Comparison of ENCODE assay signal across 17 cellular contexts in the genomic region with DNA sequence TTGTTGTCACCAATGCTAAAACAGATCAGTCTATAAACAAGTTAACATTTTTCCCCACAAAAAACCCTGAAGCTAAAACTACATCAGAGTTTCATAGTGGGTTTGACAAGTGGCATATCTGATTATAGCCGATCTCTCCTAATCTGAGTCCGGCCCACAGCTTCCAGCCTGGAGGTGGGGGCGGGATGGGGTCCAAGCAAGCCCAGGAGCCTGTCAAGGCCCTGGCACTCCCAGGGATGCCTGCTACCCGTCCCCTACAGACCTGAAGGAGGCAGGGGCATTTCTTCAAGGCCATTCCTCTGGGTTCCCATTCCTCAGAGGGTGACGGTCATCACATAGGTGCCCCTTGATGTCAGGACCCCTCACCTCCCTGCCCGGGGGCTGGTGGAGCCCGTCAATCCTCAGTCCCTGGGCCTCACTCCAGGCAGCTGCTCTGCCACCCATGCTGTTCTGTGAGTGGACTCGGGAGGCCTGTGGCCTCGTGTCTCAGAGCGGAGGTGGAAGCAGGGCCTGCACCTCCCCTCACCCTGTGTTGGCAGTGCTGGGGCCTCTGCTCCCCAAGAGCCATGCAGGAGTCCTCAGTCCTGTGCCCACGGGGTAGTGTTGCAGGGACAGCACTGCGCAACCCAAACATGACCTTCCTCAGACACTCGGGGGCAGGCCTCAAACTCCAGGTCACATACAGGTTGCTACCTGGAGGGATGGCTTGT. TPM values are rescaled to one million over a fixed set of nuclear protein-coding genes. Genes with fewer than 3 reads are reported as not detected.
DNase-seq lines count a peak whose midpoint lies in the region; ATAC-seq, FAIRE-seq and TF ChIP-seq lines count a peak whose summit lies in the region.
"Had no signal": no experiment of that assay in that cellular context is flagged by ENCODE, and none has a peak within 500 bp of the region (broad histone marks: within the 10 kb centered on the region; RNA-seq: fewer than 3 reads in every experiment).

No MANE protein-coding gene starts in this region.

- H3K36me3 ChIP-seq in WERI-Rb-1 (peaks cover 78% of the 10 kb centered on the region), kidney (ENCODE audit: control insufficient read depth in 1 of 2, insufficient read depth in 2 of 2, low read length in 2 of 2) (no peaks in the 10 kb centered on the region), psoas muscle (ENCODE audit: insufficient read depth in 1 of 2, low read depth in 1 of 2) (no peaks in the 10 kb centered on the region)

- peak; percentile 23 for DNase-seq in Right ventricle myocardium superior
- DNase-seq in Right ventricle myocardium inferior (ENCODE audit: missing footprints), result no peak
- DNase-seq in WERI-Rb-1, result peak; percentile 5
- peak; percentile 55 for DNase-seq in kidney
- DNase-seq in psoas muscle, result peak; percentile 6 to 26
- DNase-seq: 8988T, AML-193, Caco-2, GF-D8 had no signal

- TF ChIP-seq CTCF in WERI-Rb-1 (IDR thresholded peaks at IDR 0.05; ENCODE audit: low read depth, low read length) (no peak), kidney (IDR thresholded peaks at IDR 0.05; ENCODE audit: borderline replicate concordance, extremely low read depth, insufficient read depth) (no peak), psoas muscle (IDR thresholded peaks at IDR 0.05) (no peak)

- H3K9me3 ChIP-seq in WERI-Rb-1 (ENCODE audit: severe bottlenecking) (no peaks in the 10 kb centered on the region), kidney (ENCODE audit: control insufficient read depth in 1 of 2, low read length in 2 of 2) (no peaks in the 10 kb centered on the region), psoas muscle (no peaks in the 10 kb centered on the region)
- H3K9me3 ChIP-seq: BLaER1, Caco-2, HAP-1 had no signal

- FAIRE-seq in kidney (lab: Jason Lieb, UNC), result no peak
- FAIRE-seq: GM19239, H1, HTR-8/SVneo had no signal

- 86 to 87% (median 86%) methylated on average over 12 to 13 of the region's 13 CpGs for WGBS in psoas muscle, 3 donors

- no peaks in the 10 kb centered on the region for H3K27me3 ChIP-seq in WERI-Rb-1 (ENCODE audit: insufficient read depth, low read depth, severe bottlenecking)
- H3K27me3 ChIP-seq in psoas muscle (ENCODE audit: insufficient read depth in 3 of 3, low read length in 2 of 3), result no peaks in the 10 kb centered on the region
- H3K27me3 ChIP-seq: BLaER1 had no signal

- intact Hi-C loops in Right ventricle myocardium superior (cut with DNase I), result no loop called here
- intact Hi-C loops in Right ventricle myocardium inferior (cut with DNase I), result no loop called here
- intact Hi-C loops in kidney (cut with DNase I), result no loop called here
- intact Hi-C loops in psoas muscle (cut with DNase I), result no loop called here

- no peak overlapping the region for H3K9ac ChIP-seq in kidney (ENCODE audit: low read length in 2 of 2)
- H3K9ac ChIP-seq: BLaER1 had no signal

- no peaks in the 10 kb centered on the region for H3K4me1 ChIP-seq in kidney (ENCODE audit: control insufficient read depth in 1 of 2, insufficient read depth in 1 of 2, low read depth in 1 of 2, low read length in 2 of 2)
- no peaks in the 10 kb centered on the region for H3K4me1 ChIP-seq in psoas muscle
- H3K4me1 ChIP-seq: Caco-2, HAP-1 had no signal

- no peak overlapping the region for H3K4me3 ChIP-seq in WERI-Rb-1 (ENCODE audit: low read depth, low read length)
- H3K4me3 ChIP-seq in kidney (ENCODE audit: low read length in 2 of 2), result no peak overlapping the region
- no peak overlapping the region for H3K4me3 ChIP-seq in psoas muscle
- H3K4me3 ChIP-seq: BLaER1, HAP-1 had no signal

- no peak overlapping the region for H3K27ac ChIP-seq in WERI-Rb-1
- H3K27ac ChIP-seq in kidney (ENCODE audit: low read depth in 2 of 2, low read length in 2 of 2), result no peak overlapping the region
- no peak overlapping the region for H3K27ac ChIP-seq in psoas muscle
- H3K27ac ChIP-seq: BLaER1 had no signal

- ATAC-seq in Right ventricle myocardium superior (ENCODE audit: poor library complexity), result no peak
- no peak for ATAC-seq in Right ventricle myocardium inferior
- ATAC-seq in psoas muscle, result no peak
- ATAC-seq in GM21723 (IDR thresholded peaks at IDR 0.05; ENCODE audit: unreplicated experiment), result no peak
- no peak for ATAC-seq in HG03139 (IDR thresholded peaks at IDR 0.05; ENCODE audit: unreplicated experiment)

RNA-seq across cellular contexts. Expression of gene DPYSL4, which starts 8.8 kb away (rescaled TPM):
- total RNA-seq in Right ventricle myocardium superior (31.7 TPM), Right ventricle myocardium inferior (24.9 TPM), kidney (0.60 TPM), psoas muscle (1 to 10 TPM in 1 of 4 donors, under 1 TPM in 3; 0.82 to 1.4 (median 0.85) TPM)
- polyA plus RNA-seq in kidney (ENCODE audit: insufficient read depth, low read depth, low replicate concordance) (not detected), psoas muscle (under 1 TPM; 0.30 to 0.39 (median 0.36) TPM)
- total RNA-seq: Caco-2 had no signal
- polyA plus RNA-seq: CD8-positive, alpha-beta memory T cell had no signal

Comparison
In these comparisons a context has a peak if more than half of its experiments do, and no peak if none do; other contexts are left out.
1. RNA of gene DPYSL4, which starts 8.8 kb away (total RNA-seq): 31.7 TPM in Right ventricle myocardium superior (single experiment) and 24.9 TPM in Right ventricle myocardium inferior (single experiment); 0.82 to 1.4 TPM in psoas muscle and 0.60 TPM in kidney (single experiment); every median in the first group is over 10 times any median in the second.